ENCODE assay signal across 21 cellular contexts in genomic region chr21:32312321-32312720, GRCh38. TPM values are rescaled to one million over a fixed set of nuclear protein-coding genes. Genes with fewer than 3 reads are reported as not detected.
DNase-seq lines count a peak whose midpoint lies in the region; ATAC-seq and TF ChIP-seq lines count a peak whose summit lies in the region.
"Had no signal": no experiment of that assay in that cellular context is flagged by ENCODE, and none has a peak within 500 bp of the region (broad histone marks: within the 10 kb centered on the region; RNA-seq: fewer than 3 reads in every experiment).

No MANE protein-coding gene starts in this region.

- DNase-seq in activated naive CD4-positive, alpha-beta T cell treated with anti-CD3 and anti-CD28 coated beads, Interleukin-2, amount 50 U/mL, for 72 hours (ENCODE audit: low spot score in 2 of 2), result no peak
- DNase-seq in colonic mucosa, result peak; percentile 10
- DNase-seq in medulla oblongata (ENCODE audit: extremely low spot score), result peak; percentile 44
- peak; percentile 37 for DNase-seq in type B pancreatic cell (ENCODE audit: extremely low spot score, unreplicated experiment)
- DNase-seq in anterior cingulate cortex (lab: John Stamatoyannopoulos, UW), result no peak
- DNase-seq: AML-193; CD8-positive, alpha-beta memory T cell; IMR-90; NCI-H1105 treated with DMSO at 0.1 percent for 48 hours; NCI-H1694 treated with DMSO at 0.1 percent for 48 hours; NCI-H2081 treated with DMSO at 0.1 percent for 48 hours; NCI-H2171 treated with DMSO at 0.1 percent for 48 hours; NCI-H524 treated with DMSO at 0.1 percent for 48 hours; NCI-H82 had no signal

- no peak for ATAC-seq in activated naive CD4-positive, alpha-beta T cell treated with anti-CD3 and anti-CD28 coated beads, Interleukin-2, amount 50 U/mL, for 72 hours
- no peak for ATAC-seq in HG03108 (IDR thresholded peaks at IDR 0.05; ENCODE audit: unreplicated experiment)

- H3K27me3 ChIP-seq in colonic mucosa, result no peaks in the 10 kb centered on the region

- no peaks in the 10 kb centered on the region for H3K4me1 ChIP-seq in colonic mucosa

- peaks cover 9% of the 10 kb centered on the region for H3K36me3 Mint-ChIP-seq in activated naive CD4-positive, alpha-beta T cell treated with anti-CD3 and anti-CD28 coated beads, Interleukin-2, amount 50 U/mL, for 24 hours
- H3K36me3 Mint-ChIP-seq in activated naive CD4-positive, alpha-beta T cell treated with anti-CD3 and anti-CD28 coated beads, Interleukin-2, amount 50 U/mL, for 72 hours, result peaks cover 11 to 13% of the 10 kb centered on the region in 2 donors
- peaks cover 6% of the 10 kb centered on the region for H3K36me3 Mint-ChIP-seq in type B pancreatic cell

- H3K27me3 Mint-ChIP-seq in activated naive CD4-positive, alpha-beta T cell treated with anti-CD3 and anti-CD28 coated beads, Interleukin-2, amount 50 U/mL, for 24 hours, result no peaks in the 10 kb centered on the region
- H3K27me3 Mint-ChIP-seq in type B pancreatic cell, result no peaks in the 10 kb centered on the region
- H3K27me3 Mint-ChIP-seq: CD8-positive, alpha-beta memory T cell had no signal

- H3K4me3 Mint-ChIP-seq in activated naive CD4-positive, alpha-beta T cell treated with anti-CD3 and anti-CD28 coated beads, Interleukin-2, amount 50 U/mL, for 24 hours, result no peak overlapping the region
- no peak overlapping the region for H3K4me3 Mint-ChIP-seq in type B pancreatic cell
- H3K4me3 Mint-ChIP-seq: CD8-positive, alpha-beta memory T cell had no signal

- no peak overlapping the region for H3K4me3 ChIP-seq in colonic mucosa

- TF ChIP-seq CTCF in colonic mucosa (IDR thresholded peaks at IDR 0.05) (no peak), type B pancreatic cell (conservative IDR thresholded peaks at IDR 0.05) (no peak)

- no peaks in the 10 kb centered on the region for H3K9me3 Mint-ChIP-seq in activated naive CD4-positive, alpha-beta T cell treated with anti-CD3 and anti-CD28 coated beads, Interleukin-2, amount 50 U/mL, for 24 hours
- H3K9me3 Mint-ChIP-seq in activated naive CD4-positive, alpha-beta T cell treated with anti-CD3 and anti-CD28 coated beads, Interleukin-2, amount 50 U/mL, for 72 hours, result no peaks in the 10 kb centered on the region
- no peaks in the 10 kb centered on the region for H3K9me3 Mint-ChIP-seq in type B pancreatic cell
- H3K9me3 Mint-ChIP-seq: CD8-positive, alpha-beta memory T cell had no signal

- H3K27ac ChIP-seq in colonic mucosa, result no peak overlapping the region
- H3K27ac ChIP-seq: KMS-11 had no signal

- H3K9ac ChIP-seq in colonic mucosa (ENCODE audit: low read depth in 2 of 2, low read length in 2 of 2), result no peak overlapping the region
- H3K9ac ChIP-seq: KMS-11 had no signal

- peaks cover 10% of the 10 kb centered on the region for H3K4me1 Mint-ChIP-seq in activated naive CD4-positive, alpha-beta T cell treated with anti-CD3 and anti-CD28 coated beads, Interleukin-2, amount 50 U/mL, for 24 hours
- no peaks in the 10 kb centered on the region for H3K4me1 Mint-ChIP-seq in type B pancreatic cell (ENCODE audit: unreplicated experiment)
- H3K4me1 Mint-ChIP-seq: CD8-positive, alpha-beta memory T cell had no signal

- no peaks in the 10 kb centered on the region for H3K36me3 ChIP-seq in colonic mucosa

- H3K27ac Mint-ChIP-seq in activated naive CD4-positive, alpha-beta T cell treated with anti-CD3 and anti-CD28 coated beads, Interleukin-2, amount 50 U/mL, for 24 hours, result peak overlapping the region; percentile 68
- peak overlapping the region in 1 of 2 donors; percentile 56 for H3K27ac Mint-ChIP-seq in activated naive CD4-positive, alpha-beta T cell treated with anti-CD3 and anti-CD28 coated beads, Interleukin-2, amount 50 U/mL, for 72 hours
- no peak overlapping the region for H3K27ac Mint-ChIP-seq in type B pancreatic cell

- H3K9me3 ChIP-seq in colonic mucosa, result no peaks in the 10 kb centered on the region

- intact Hi-C loops in colonic mucosa (cut with DNase I), result no loop called here

RNA-seq across cellular contexts. Expression of gene MRAP, which starts 13.7 kb away (rescaled TPM):
- not detected for total RNA-seq in activated naive CD4-positive, alpha-beta T cell treated with anti-CD3 and anti-CD28 coated beads, Interleukin-2, amount 50 U/mL, for 72 hours
- total RNA-seq in colonic mucosa (not detected), type B pancreatic cell (ENCODE audit: low replicate concordance) (not detected in 2 replicates)
- total RNA-seq: A172; CD8-positive, alpha-beta memory T cell; Daoy; H4; IMR-90; OCI-LY7 had no signal

RNA-seq across cellular contexts. Expression of gene MIS18A, which starts 33.5 kb away (rescaled TPM):
- total RNA-seq in activated naive CD4-positive, alpha-beta T cell treated with anti-CD3 and anti-CD28 coated beads, Interleukin-2, amount 50 U/mL, for 72 hours, result 10 to 100 TPM; 26.6 to 29.7 TPM
- total RNA-seq in colonic mucosa (10 to 100 TPM; 13.5 to 36.2 TPM), type B pancreatic cell (ENCODE audit: low replicate concordance) (18.1 and 31.9 TPM in 2 replicates)

Comparison
In these comparisons a context has a peak if more than half of its experiments do, and no peak if none do; other contexts are left out.
1. DNase-seq: peak in colonic mucosa (single experiment), medulla oblongata (single experiment) and type B pancreatic cell (single experiment); none in activated naive CD4-positive, alpha-beta T cell treated with anti-CD3 and anti-CD28 coated beads, Interleukin-2, amount 50 U/mL, for 72 hours (0 of 2) and anterior cingulate cortex (0 of 58).